ENCODE assay signal across 13 cellular contexts in genomic region chr10:11535376-11535959, GRCh38.
DNase-seq lines count a peak whose midpoint lies in the region; ATAC-seq and TF ChIP-seq lines count a peak whose summit lies in the region.
"Had no signal": no experiment of that assay in that cellular context is flagged by ENCODE, and none has a peak within 500 bp of the region (broad histone marks: within the 10 kb centered on the region; RNA-seq: fewer than 3 reads in every experiment).

No MANE protein-coding gene starts in this region.

- intact Hi-C loops in body of pancreas (cut with DNase I): no loop called here

- ATAC-seq in GM18511 (IDR thresholded peaks at IDR 0.05; ENCODE audit: unreplicated experiment) (peak; percentile 63), GM21825 (IDR thresholded peaks at IDR 0.05; ENCODE audit: unreplicated experiment) (peak; percentile 49), body of pancreas (no peak), HG02970 (IDR thresholded peaks at IDR 0.05; ENCODE audit: low FRiP score, unreplicated experiment) (no peak)

- peaks cover 6% of the 10 kb centered on the region for H3K4me1 ChIP-seq in body of pancreas

- no peak for TF ChIP-seq CTCF in body of pancreas (IDR thresholded peaks at IDR 0.05)

- H3K4me3 ChIP-seq in body of pancreas: no peak overlapping the region
- H3K4me3 ChIP-seq: thoracic aorta had no signal

- H3K27ac ChIP-seq in body of pancreas: no peak overlapping the region
- H3K27ac ChIP-seq: thoracic aorta had no signal

- WGBS in body of pancreas, 2 donors: 83 to 94% methylated on average over 5 of the region's 5 CpGs

- no peaks in the 10 kb centered on the region for H3K9me3 ChIP-seq in body of pancreas
- H3K9me3 ChIP-seq: thoracic aorta had no signal

- no peak for TF ChIP-seq POLR2A in body of pancreas (IDR thresholded peaks at IDR 0.05)
- no peak for TF ChIP-seq POLR2A in erythroblast (IDR thresholded peaks at IDR 0.05; ENCODE audit: low read length)

- H3K36me3 ChIP-seq in body of pancreas (replicated peaks in 1 of 2; ENCODE audit: insufficient read depth in 1 of 2, low read depth in 2 of 2): no peaks in the 10 kb centered on the region
- H3K36me3 ChIP-seq: thoracic aorta had no signal

- no peaks in the 10 kb centered on the region for H3K27me3 ChIP-seq in body of pancreas

- peak; percentile 25 for DNase-seq in KBM-7
- peak; percentile 10 for DNase-seq in retina
- DNase-seq in body of pancreas: no peak
- no peak for DNase-seq in MV-4-11 (lab: John Stamatoyannopoulos, UW)
- no peak for DNase-seq in erythroblast (lab: John Stamatoyannopoulos, UW)
- DNase-seq: activated CD4-positive, alpha-beta T cell treated with anti-CD3 and anti-CD28 coated beads, Interleukin-2, amount 50 U/mL, for 48 hours; CD4-positive, alpha-beta T cell; dermis blood vessel endothelial cell; MM.1S had no signal

- in situ Hi-C loops in KBM-7 (cut with MboI; ENCODE audit: low pct_unique_long_range_greater_than_20kb, low sequenced_read_pairs): no loop called here

Comparison
In these comparisons a context has a peak if more than half of its experiments do, and no peak if none do; other contexts are left out.
1. ATAC-seq: peak in GM18511 (single experiment) and GM21825 (single experiment); none in body of pancreas (single experiment) and HG02970 (single experiment).
2. DNase-seq: peak in KBM-7 (single experiment) and retina (single experiment); none in body of pancreas (0 of 4), MV-4-11 (single experiment) and erythroblast (0 of 2).